In the genomic region with DNA sequence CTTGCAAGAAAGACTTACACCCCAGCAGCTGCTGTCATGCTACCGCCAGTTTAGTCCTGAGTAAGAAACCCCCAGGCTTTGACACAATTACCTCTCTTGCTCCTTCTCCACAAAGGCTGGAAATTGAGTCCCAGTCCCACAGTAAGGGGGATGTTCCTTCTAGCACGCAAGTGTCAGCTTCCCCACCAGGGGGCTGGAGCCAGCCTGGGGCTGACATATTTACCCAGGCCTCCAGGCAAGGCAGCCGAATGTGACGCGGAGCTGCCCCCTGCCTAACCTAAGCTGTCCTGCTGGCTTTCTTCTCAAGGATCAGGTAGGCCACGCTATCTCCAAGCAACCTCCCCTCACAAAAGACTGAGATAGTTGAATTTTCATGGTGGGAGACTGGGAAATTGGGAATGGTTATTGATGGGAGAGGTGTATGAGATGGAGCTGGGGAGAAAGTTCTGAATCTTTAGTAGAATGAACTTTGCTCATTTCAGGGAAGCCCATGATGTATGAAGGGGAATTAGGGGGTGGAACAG, we compare ENCODE assay signal across 1 cellular context.
TF ChIP-seq lines count a peak whose summit lies in the region.

No MANE protein-coding gene starts in this region.

TF ChIP-seq in H1, 55 proteins besides CTCF, POLR2A, EP300 and RAD21:
- TF ChIP-seq NRF1 (IDR thresholded peaks at IDR 0.05; ENCODE audit: low read depth, low read length) = no peak
- TF ChIP-seq BACH1 (IDR thresholded peaks at IDR 0.05; ENCODE audit: low read length) = no peak
- TF ChIP-seq KDM4A (IDR thresholded peaks at IDR 0.05; ENCODE audit: low read depth, low read length, severe bottlenecking) = no peak
